Comparison of ENCODE assay signal across 8 cellular contexts in the genomic region with DNA sequence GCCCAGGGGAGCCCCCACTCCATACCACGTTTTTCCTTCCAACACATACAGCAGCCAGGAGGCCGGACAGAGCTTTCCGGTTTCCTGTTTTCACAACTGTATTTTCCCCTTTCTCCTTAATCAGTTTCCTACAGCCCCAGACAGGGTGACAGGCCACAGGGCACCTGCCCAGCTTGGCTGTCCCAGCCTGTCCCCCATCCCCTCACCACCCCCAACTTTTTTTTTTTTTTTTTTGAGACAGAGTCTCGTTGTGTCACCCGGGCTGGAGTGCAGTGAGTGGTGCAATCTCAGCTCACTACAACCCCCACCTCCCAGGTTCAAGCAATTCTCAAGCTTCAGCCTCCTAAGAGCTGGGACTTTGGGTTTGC. TPM values are rescaled to one million over a fixed set of nuclear protein-coding genes. Genes with fewer than 3 reads are reported as not detected.
DNase-seq lines count a peak whose midpoint lies in the region; ATAC-seq, FAIRE-seq and TF ChIP-seq lines count a peak whose summit lies in the region.

No MANE protein-coding gene starts in this region.

- H3K36me3 Mint-ChIP-seq in activated naive CD8-positive, alpha-beta T cell treated with anti-CD3 and anti-CD28 coated beads for 36 hours = no peaks in the 10 kb centered on the region
- no peaks in the 10 kb centered on the region for H3K36me3 Mint-ChIP-seq in type B pancreatic cell

- intact Hi-C loops in kidney (cut with DNase I) = no loop called here

- no peaks in the 10 kb centered on the region for H3K36me3 ChIP-seq in kidney (ENCODE audit: control insufficient read depth in 1 of 2, insufficient read depth in 2 of 2, low read length in 2 of 2)

- H3K9me3 ChIP-seq in kidney (ENCODE audit: control insufficient read depth in 1 of 2, low read length in 2 of 2) = no peaks in the 10 kb centered on the region

- peaks cover 7 to 24% of the 10 kb centered on the region in 2 donors for H3K4me1 ChIP-seq in kidney (ENCODE audit: control insufficient read depth in 1 of 2, insufficient read depth in 1 of 2, low read depth in 1 of 2, low read length in 2 of 2)

- peaks cover 11% of the 10 kb centered on the region for H3K4me1 Mint-ChIP-seq in activated naive CD8-positive, alpha-beta T cell treated with anti-CD3 and anti-CD28 coated beads for 36 hours
- H3K4me1 Mint-ChIP-seq in type B pancreatic cell (ENCODE audit: unreplicated experiment) = peaks cover 28% of the 10 kb centered on the region

- no peaks in the 10 kb centered on the region for H3K27me3 Mint-ChIP-seq in activated naive CD8-positive, alpha-beta T cell treated with anti-CD3 and anti-CD28 coated beads for 36 hours
- H3K27me3 Mint-ChIP-seq in type B pancreatic cell = peaks cover 4% of the 10 kb centered on the region

- H3K4me3 ChIP-seq in kidney (ENCODE audit: low read length in 2 of 2) = peak overlapping the region; percentile 54 to 57

- ATAC-seq in HG02870 (IDR thresholded peaks at IDR 0.05; ENCODE audit: unreplicated experiment) = no peak

- no peak for TF ChIP-seq CTCF in kidney (IDR thresholded peaks at IDR 0.05; ENCODE audit: borderline replicate concordance, extremely low read depth, insufficient read depth)
- TF ChIP-seq CTCF in type B pancreatic cell (conservative IDR thresholded peaks at IDR 0.05) = no peak

- peak overlapping the region; percentile 22 for H3K4me3 Mint-ChIP-seq in activated naive CD8-positive, alpha-beta T cell treated with anti-CD3 and anti-CD28 coated beads for 36 hours
- peak overlapping the region; percentile 73 for H3K4me3 Mint-ChIP-seq in type B pancreatic cell

- no peak overlapping the region for H3K27ac Mint-ChIP-seq in activated naive CD8-positive, alpha-beta T cell treated with anti-CD3 and anti-CD28 coated beads for 36 hours
- peak overlapping the region; percentile 94 for H3K27ac Mint-ChIP-seq in type B pancreatic cell

- H3K27ac ChIP-seq in kidney (ENCODE audit: low read depth in 2 of 2, low read length in 2 of 2) = peak overlapping the region; percentile 89 to 98

- peak; percentile 41 for DNase-seq in NCI-H1092 treated with DMSO at 0.1 percent for 48 hours (lab: John Stamatoyannopoulos, UW)
- no peak for DNase-seq in NCI-H1092 (lab: John Stamatoyannopoulos, UW)
- no peak for DNase-seq in activated naive CD8-positive, alpha-beta T cell treated with anti-CD3 and anti-CD28 coated beads for 36 hours
- DNase-seq in kidney = no peak
- no peak for DNase-seq in type B pancreatic cell (ENCODE audit: extremely low spot score, unreplicated experiment)
- no peak for DNase-seq in epidermal melanocyte (ENCODE audit: insufficient read length, low spot score)
- no peak for DNase-seq in SHP77 treated with DMSO at 0.1 percent for 48 hours (lab: John Stamatoyannopoulos, UW)

- no peaks in the 10 kb centered on the region for H3K9me3 Mint-ChIP-seq in activated naive CD8-positive, alpha-beta T cell treated with anti-CD3 and anti-CD28 coated beads for 36 hours
- no peaks in the 10 kb centered on the region for H3K9me3 Mint-ChIP-seq in type B pancreatic cell

- FAIRE-seq in kidney (lab: Jason Lieb, UNC) = no peak

- peak overlapping the region; percentile 60 to 78 for H3K9ac ChIP-seq in kidney (ENCODE audit: low read length in 2 of 2)

RNA-seq across cellular contexts. Expression of a gene that starts 10.3 kb away (rescaled TPM):
- total RNA-seq in activated naive CD8-positive, alpha-beta T cell treated with anti-CD3 and anti-CD28 coated beads for 36 hours = 100 to 1,000 TPM in 1 of 2 experiments, 10 to 100 TPM in 1; 96.7 to 102 TPM
- 1,012 TPM for total RNA-seq in kidney
- polyA plus RNA-seq in kidney (ENCODE audit: insufficient read depth, low read depth, low replicate concordance) = 1,561 TPM
- 228 and 315 TPM in 2 replicates for total RNA-seq in type B pancreatic cell (ENCODE audit: low replicate concordance)
